Comparison of ENCODE assay signal across 15 cellular contexts in the genomic region with DNA sequence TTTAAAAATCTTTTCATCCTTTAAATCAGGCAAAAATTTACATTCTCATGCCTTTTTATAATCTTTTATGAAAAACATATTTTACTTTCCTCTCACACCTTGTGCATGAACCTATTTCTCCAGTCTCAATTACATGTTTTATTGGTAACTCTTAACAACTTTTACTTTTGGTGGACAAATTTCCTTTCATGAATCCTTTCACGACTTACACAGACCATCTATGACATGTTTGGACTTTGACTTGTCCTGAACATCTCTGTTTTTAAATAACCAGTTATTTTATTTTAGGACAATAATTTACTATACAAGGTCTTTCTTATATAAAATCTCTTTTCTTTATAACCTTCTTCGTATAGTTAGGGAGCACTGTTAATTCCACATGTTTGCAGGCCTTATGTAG. TPM values are rescaled to one million over a fixed set of nuclear protein-coding genes. Genes with fewer than 3 reads are reported as not detected.
A peak's percentile ranks its signal among the peaks of the same experiment; 100 is the strongest.
DNase-seq lines count a peak whose midpoint lies in the region; ATAC-seq and TF ChIP-seq lines count a peak whose summit lies in the region.
"Had no signal": no experiment of that assay in that cellular context is flagged by ENCODE, and none has a peak within 500 bp of the region (broad histone marks: within the 10 kb centered on the region; RNA-seq: fewer than 3 reads in every experiment).

No MANE protein-coding gene starts in this region.

- peaks cover 6% of the 10 kb centered on the region for H3K36me3 Mint-ChIP-seq in activated T-helper 2 cell treated with anti-CD3 and anti-CD28 coated beads, Interferon-gamma antibody, Interleukin-2, Interleukin-4, amounts not matched to agents 10 μg/mL and 5 μg/mL and 100 μg/mL, durations not matched to agents 14 hours and 24 hours and 36 hours (ENCODE audit: low read depth)

- ATAC-seq in GM18502 (IDR thresholded peaks at IDR 0.05; ENCODE audit: poor library complexity, unreplicated experiment) (no peak), HG02610 (IDR thresholded peaks at IDR 0.05; ENCODE audit: unreplicated experiment) (no peak)
- ATAC-seq: activated T-cell treated with anti-CD3 and anti-CD28 coated beads, Interleukin-2, amount 50 U/mL, for 4 hours had no signal

- no peaks in the 10 kb centered on the region for H3K36me3 ChIP-seq in GM23248 (ENCODE audit: low read depth)
- H3K36me3 ChIP-seq: ovary had no signal

- no peaks in the 10 kb centered on the region for H3K4me1 Mint-ChIP-seq in activated T-helper 2 cell treated with anti-CD3 and anti-CD28 coated beads, Interferon-gamma antibody, Interleukin-2, Interleukin-4, amounts not matched to agents 10 μg/mL and 5 μg/mL and 100 μg/mL, durations not matched to agents 14 hours and 24 hours and 36 hours (ENCODE audit: low read depth)
- H3K4me1 Mint-ChIP-seq: activated CD4-positive, alpha-beta T cell treated with anti-CD3 and anti-CD28 coated beads, Interleukin-2, amount 10 ng/mL, durations not matched to agents 7 days and 5 days; CD4-positive, CD25-positive, alpha-beta regulatory T cell had no signal

- no peaks in the 10 kb centered on the region for H3K9me2 ChIP-seq in GM23248 (ENCODE audit: insufficient read depth)

- DNase-seq in CMK (ENCODE audit: low read depth) = peak; percentile 29
- DNase-seq in GM23248 = peak; percentile 13
- DNase-seq in NCI-H69 (lab: John Stamatoyannopoulos, UW) = peak; percentile 56
- DNase-seq in erythroblast (lab: John Stamatoyannopoulos, UW) = peak; percentile 49 to 62
- DNase-seq in activated T-helper 2 cell treated with anti-CD3 and anti-CD28 coated beads, Interferon-gamma antibody, Interleukin-2, Interleukin-4, amounts not matched to agents 10 μg/mL and 5 μg/mL and 100 μg/mL, durations not matched to agents 14 hours and 24 hours and 36 hours (ENCODE audit: low spot score) = no peak
- DNase-seq: activated CD4-positive, alpha-beta T cell treated with anti-CD3 and anti-CD28 coated beads, Interleukin-2, amount 10 ng/mL, durations not matched to agents 7 days and 5 days; activated T-cell treated with anti-CD3 and anti-CD28 coated beads, Interleukin-2, amount 50 U/mL, for 4 hours; amygdala; NCI-H1436 treated with DMSO at 0.1 percent for 48 hours; ovary had no signal

- in situ Hi-C loops in GM23248 (cut with MboI) = no loop called here

- no peak overlapping the region for H3K27ac Mint-ChIP-seq in activated T-helper 2 cell treated with anti-CD3 and anti-CD28 coated beads, Interferon-gamma antibody, Interleukin-2, Interleukin-4, amounts not matched to agents 10 μg/mL and 5 μg/mL and 100 μg/mL, durations not matched to agents 14 hours and 24 hours and 36 hours
- H3K27ac Mint-ChIP-seq: activated CD4-positive, alpha-beta T cell treated with anti-CD3 and anti-CD28 coated beads, Interleukin-2, amount 10 ng/mL, durations not matched to agents 7 days and 5 days; CD4-positive, CD25-positive, alpha-beta regulatory T cell; T-helper 1 cell treated with Interleukin-12 subunit alpha and Interleukin-12 subunit beta and Interleukin-4 antibody, amounts not matched to agents 30 μg/mL and 1 μg/mL, for 36 hours had no signal

- H2AFZ ChIP-seq in GM23248 = no peak overlapping the region

- no peaks in the 10 kb centered on the region for H4K20me1 ChIP-seq in GM23248 (ENCODE audit: insufficient read depth)

- no peak overlapping the region for H3K9ac ChIP-seq in GM23248

- intact Hi-C loops in activated T-helper 2 cell treated with anti-CD3 and anti-CD28 coated beads, Interferon-gamma antibody, Interleukin-2, Interleukin-4, amounts not matched to agents 10 μg/mL and 5 μg/mL and 100 μg/mL, durations not matched to agents 14 hours and 24 hours and 36 hours (cut with micrococcal nuclease) = no loop called here

- no peak overlapping the region for H3K4me3 ChIP-seq in GM23248
- H3K4me3 ChIP-seq: ovary, smooth muscle cell had no signal

- H3K4me1 ChIP-seq in GM23248 (ENCODE audit: insufficient read depth) = no peaks in the 10 kb centered on the region

- H3K27ac ChIP-seq in GM23248 = no peak overlapping the region
- H3K27ac ChIP-seq: ovary had no signal

- 42 to 48% methylated on average over 2 of the region's 2 CpGs for WGBS in GM23248 (ENCODE audit: low coverage in 1 of 2, low lambda C conversion rate in 2 of 2, missing lambda C conversion rate in 2 of 2), 2 experiments

- no peaks in the 10 kb centered on the region for H3K79me2 ChIP-seq in GM23248 (ENCODE audit: insufficient read depth)

- no peaks in the 10 kb centered on the region for H3K9me3 ChIP-seq in GM23248 (ENCODE audit: low read depth)
- H3K9me3 ChIP-seq: ovary had no signal

- H3K27me3 Mint-ChIP-seq in activated T-helper 2 cell treated with anti-CD3 and anti-CD28 coated beads, Interferon-gamma antibody, Interleukin-2, Interleukin-4, amounts not matched to agents 10 μg/mL and 5 μg/mL and 100 μg/mL, durations not matched to agents 14 hours and 24 hours and 36 hours (ENCODE audit: low read depth) = no peaks in the 10 kb centered on the region

- no peaks in the 10 kb centered on the region for H3K27me3 ChIP-seq in GM23248 (replicated peaks; ENCODE audit: insufficient read depth)
- H3K27me3 ChIP-seq: ovary had no signal

- H3K4me2 ChIP-seq in GM23248 (ENCODE audit: unreplicated experiment) = no peak overlapping the region
- H3K4me2 ChIP-seq: smooth muscle cell had no signal

- no peaks in the 10 kb centered on the region for H3F3A ChIP-seq in GM23248 (ENCODE audit: insufficient read depth)

- no peak overlapping the region for H3K4me3 Mint-ChIP-seq in activated T-helper 2 cell treated with anti-CD3 and anti-CD28 coated beads, Interferon-gamma antibody, Interleukin-2, Interleukin-4, amounts not matched to agents 10 μg/mL and 5 μg/mL and 100 μg/mL, durations not matched to agents 14 hours and 24 hours and 36 hours (ENCODE audit: low read depth)
- H3K4me3 Mint-ChIP-seq: activated CD4-positive, alpha-beta T cell treated with anti-CD3 and anti-CD28 coated beads, Interleukin-2, amount 10 ng/mL, durations not matched to agents 7 days and 5 days; activated T-cell treated with anti-CD3 and anti-CD28 coated beads, Interleukin-2, amount 50 U/mL, for 4 hours; CD4-positive, CD25-positive, alpha-beta regulatory T cell; T-helper 1 cell treated with Interleukin-12 subunit alpha and Interleukin-12 subunit beta and Interleukin-4 antibody, amounts not matched to agents 30 μg/mL and 1 μg/mL, for 36 hours had no signal

- peak; percentile 23 for TF ChIP-seq POLR2A in erythroblast (IDR thresholded peaks at IDR 0.05; ENCODE audit: low read length)

- peaks cover 33% of the 10 kb centered on the region for H3K9me3 Mint-ChIP-seq in activated T-helper 2 cell treated with anti-CD3 and anti-CD28 coated beads, Interferon-gamma antibody, Interleukin-2, Interleukin-4, amounts not matched to agents 10 μg/mL and 5 μg/mL and 100 μg/mL, durations not matched to agents 14 hours and 24 hours and 36 hours

RNA-seq across cellular contexts. Expression of gene MTMR12, which starts 26.5 kb away (rescaled TPM):
- 13.4 and 48.8 TPM in 2 replicates for total RNA-seq in GM23248 (2014; rRNA removed; shearing (Covaris generic))
- polyA plus RNA-seq in GM23248 (2016; fragmentation: Nextera tagmentation; extraction: Ambion mirVana) = 5.1 and 5.5 TPM in 2 replicates
- 22.7 and 23.5 TPM in 2 replicates for total RNA-seq in activated T-helper 2 cell treated with anti-CD3 and anti-CD28 coated beads, Interferon-gamma antibody, Interleukin-2, Interleukin-4, amounts not matched to agents 10 μg/mL and 5 μg/mL and 100 μg/mL, durations not matched to agents 14 hours and 24 hours and 36 hours
